13 cellular contexts compared by ENCODE assay signal in genomic region chr4:112082954-112083586, GRCh38.
DNase-seq lines count a peak whose midpoint lies in the region; ATAC-seq and TF ChIP-seq lines count a peak whose summit lies in the region.
"Had no signal": no experiment of that assay in that cellular context is flagged by ENCODE, and none has a peak within 500 bp of the region (broad histone marks: within the 10 kb centered on the region; RNA-seq: fewer than 3 reads in every experiment).

No MANE protein-coding gene starts in this region.

- H3K27me3 ChIP-seq in GM23248 (replicated peaks; ENCODE audit: insufficient read depth) (no peaks in the 10 kb centered on the region), RWPE2 (ENCODE audit: insufficient read depth, poor library complexity, severe bottlenecking) (no peaks in the 10 kb centered on the region)
- H3K27me3 ChIP-seq: neutrophil had no signal

- TF ChIP-seq CTCF in RWPE2 (IDR thresholded peaks at IDR 0.05; ENCODE audit: poor library complexity, severe bottlenecking) (no peak), retinal pigment epithelial cell (conservative IDR thresholded peaks at IDR 0.05; ENCODE audit: low read depth, low read length) (no peak)

- H3F3A ChIP-seq in GM23248 (ENCODE audit: insufficient read depth) = peaks cover 25% of the 10 kb centered on the region

- no peak overlapping the region for H3K4me3 Mint-ChIP-seq in activated CD4-positive, alpha-beta T cell treated with anti-CD3 and anti-CD28 coated beads, Interleukin-2, amount 10 ng/mL, durations not matched to agents 7 days and 5 days

- H3K4me3 ChIP-seq in GM23248 = no peak overlapping the region
- no peak overlapping the region for H3K4me3 ChIP-seq in RWPE2 (ENCODE audit: severe bottlenecking)
- no peak overlapping the region for H3K4me3 ChIP-seq in retinal pigment epithelial cell (ENCODE audit: low read length)

- H3K9ac ChIP-seq in GM23248 = no peak overlapping the region

- H3K27ac ChIP-seq in GM23248 = peak overlapping the region; percentile 53
- H3K27ac ChIP-seq in RWPE2 (ENCODE audit: poor library complexity, severe bottlenecking) = peak overlapping the region; percentile 94
- H3K27ac ChIP-seq: neutrophil had no signal

- H3K4me1 Mint-ChIP-seq in activated CD4-positive, alpha-beta T cell treated with anti-CD3 and anti-CD28 coated beads, Interleukin-2, amount 10 ng/mL, durations not matched to agents 7 days and 5 days = peaks cover 4% of the 10 kb centered on the region

- no peak overlapping the region for H2AFZ ChIP-seq in GM23248

- peak; percentile 68 for DNase-seq in GM23248
- DNase-seq in RWPE2 (ENCODE audit: low spot score) = no peak
- DNase-seq in fibroblast of peridontal ligament (ENCODE audit: extremely low read depth) = peak; percentile 23
- peak; percentile 69 for DNase-seq in retinal pigment epithelial cell (ENCODE audit: low read depth)
- no peak for DNase-seq in NCI-H748 treated with DMSO at 0.1 percent for 48 hours (lab: John Stamatoyannopoulos, UW)
- DNase-seq in activated CD4-positive, alpha-beta T cell treated with anti-CD3 and anti-CD28 coated beads, Interleukin-2, amount 10 ng/mL, durations not matched to agents 7 days and 5 days = no peak
- DNase-seq in NCI-H1105 (lab: John Stamatoyannopoulos, UW) = no peak
- DNase-seq: activated CD4-positive, alpha-beta T cell treated with anti-CD3 and anti-CD28 coated beads, Interleukin-2, amount 50 U/mL, for 1 hour; GF-D8; head of caudate nucleus; NCI-H1092 had no signal

- H3K9me3 Mint-ChIP-seq in activated CD4-positive, alpha-beta T cell treated with anti-CD3 and anti-CD28 coated beads, Interleukin-2, amount 10 ng/mL, durations not matched to agents 7 days and 5 days = no peaks in the 10 kb centered on the region

- H3K4me2 ChIP-seq in GM23248 (ENCODE audit: unreplicated experiment) = peak overlapping the region; percentile 17

- H4K20me1 ChIP-seq in GM23248 (ENCODE audit: insufficient read depth) = no peaks in the 10 kb centered on the region

- peak; percentile 94 for ATAC-seq in RWPE2 (ENCODE audit: low read depth)
- ATAC-seq in GM19035 (IDR thresholded peaks at IDR 0.05; ENCODE audit: unreplicated experiment) = no peak

- no peaks in the 10 kb centered on the region for H3K79me2 ChIP-seq in GM23248 (ENCODE audit: insufficient read depth)

- POLR2A ChIA-PET in activated CD4-positive, alpha-beta T cell treated with anti-CD3 and anti-CD28 coated beads, Interleukin-2, amount 10 ng/mL, durations not matched to agents 7 days and 5 days (lab: Charles Lee) = no interaction called here

- no peaks in the 10 kb centered on the region for H3K36me3 Mint-ChIP-seq in activated CD4-positive, alpha-beta T cell treated with anti-CD3 and anti-CD28 coated beads, Interleukin-2, amount 10 ng/mL, durations not matched to agents 7 days and 5 days (ENCODE audit: low read depth)

- H3K27ac Mint-ChIP-seq in activated CD4-positive, alpha-beta T cell treated with anti-CD3 and anti-CD28 coated beads, Interleukin-2, amount 10 ng/mL, durations not matched to agents 7 days and 5 days = no peak overlapping the region

- CTCF ChIA-PET in activated CD4-positive, alpha-beta T cell treated with anti-CD3 and anti-CD28 coated beads, Interleukin-2, amount 10 ng/mL, durations not matched to agents 7 days and 5 days (lab: Charles Lee) = interaction anchor here (1.0 kb wide), 1 partner anchor 185 kb away, joined by 3 read pairs; no protein-coding TSS in a partner anchor

- H3K36me3 ChIP-seq in GM23248 (ENCODE audit: low read depth) (no peaks in the 10 kb centered on the region), RWPE2 (ENCODE audit: low read depth) (no peaks in the 10 kb centered on the region)
- H3K36me3 ChIP-seq: neutrophil had no signal

- H3K9me2 ChIP-seq in GM23248 (ENCODE audit: insufficient read depth) = no peaks in the 10 kb centered on the region

- in situ Hi-C loops in GM23248 (cut with MboI) = no loop called here

- H3K27me3 Mint-ChIP-seq in activated CD4-positive, alpha-beta T cell treated with anti-CD3 and anti-CD28 coated beads, Interleukin-2, amount 10 ng/mL, durations not matched to agents 7 days and 5 days = peaks cover 12% of the 10 kb centered on the region

- 48 to 53% methylated on average over 2 of the region's 2 CpGs for WGBS in GM23248 (ENCODE audit: low coverage in 1 of 2, low lambda C conversion rate in 2 of 2, missing lambda C conversion rate in 2 of 2), 2 experiments

- H3K9me3 ChIP-seq in GM23248 (ENCODE audit: low read depth) (no peaks in the 10 kb centered on the region), RWPE2 (ENCODE audit: severe bottlenecking) (no peaks in the 10 kb centered on the region)
- H3K9me3 ChIP-seq: neutrophil had no signal

- H3K4me1 ChIP-seq in GM23248 (ENCODE audit: insufficient read depth) (peaks cover 30% of the 10 kb centered on the region), RWPE2 (ENCODE audit: insufficient read depth, poor library complexity, severe bottlenecking) (peaks cover 26% of the 10 kb centered on the region)

Comparison
In these comparisons a context has a peak if more than half of its experiments do, and no peak if none do; other contexts are left out.
1. DNase-seq: peak in GM23248 (single experiment), fibroblast of peridontal ligament (single experiment) and retinal pigment epithelial cell (single experiment); none in RWPE2 (single experiment), NCI-H748 treated with DMSO at 0.1 percent for 48 hours (single experiment), activated CD4-positive, alpha-beta T cell treated with anti-CD3 and anti-CD28 coated beads, Interleukin-2, amount 10 ng/mL, durations not matched to agents 7 days and 5 days (single experiment) and NCI-H1105 (single experiment).